18 cellular contexts compared by ENCODE assay signal in the genomic region with DNA sequence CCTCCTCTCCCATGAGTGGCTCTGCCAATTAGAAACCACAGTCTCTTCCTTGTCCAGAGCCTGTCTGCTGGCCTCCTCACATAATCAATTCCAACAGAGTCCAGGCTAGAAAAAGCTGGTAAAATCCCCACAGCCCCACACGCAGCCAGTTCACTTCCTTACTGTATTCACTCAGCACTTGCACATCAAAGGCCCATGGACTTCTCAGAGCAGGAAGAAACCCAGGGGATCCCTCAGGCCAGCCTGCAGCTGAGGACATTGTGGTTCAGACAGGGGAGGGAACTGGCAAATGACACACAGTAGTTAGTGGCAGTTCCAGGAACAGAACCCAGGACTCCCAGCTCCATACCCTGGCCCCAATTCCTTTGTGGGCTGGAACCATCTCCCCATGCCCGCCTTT.
DNase-seq lines count a peak whose midpoint lies in the region; ATAC-seq and TF ChIP-seq lines count a peak whose summit lies in the region.
"Had no signal": no experiment of that assay in that cellular context is flagged by ENCODE, and none has a peak within 500 bp of the region (broad histone marks: within the 10 kb centered on the region; RNA-seq: fewer than 3 reads in every experiment).

No MANE protein-coding gene starts in this region.

- no peaks in the 10 kb centered on the region for H3K9me3 ChIP-seq in KOPT-K1 (ENCODE audit: insufficient read depth, low read length, poor library complexity, severe bottlenecking)
- H3K9me3 ChIP-seq: pancreas, suprapubic skin had no signal

- H3K27ac Mint-ChIP-seq in activated naive CD4-positive, alpha-beta T cell treated with anti-CD3 and anti-CD28 coated beads, Interleukin-2, amount 10 ng/mL, durations not matched to agents 7 days and 5 days: no peak overlapping the region
- H3K27ac Mint-ChIP-seq in activated naive CD8-positive, alpha-beta T cell treated with anti-CD3 and anti-CD28 coated beads, Interleukin-2, amount 50 U/mL, for 24 hours: peak overlapping the region; percentile 75
- peak overlapping the region; percentile 13 for H3K27ac Mint-ChIP-seq in stimulated activated effector memory CD8-positive, alpha-beta T cell treated with anti-CD3 and anti-CD28 coated beads, Interleukin-12 subunit alpha, Interleukin-12 subunit beta, amount 100 ng/mL, for 72 hours
- H3K27ac Mint-ChIP-seq: B cell had no signal

- DNase-seq in activated naive CD4-positive, alpha-beta T cell treated with anti-CD3 and anti-CD28 coated beads, Interleukin-2, amount 10 ng/mL, durations not matched to agents 7 days and 5 days: peak; percentile 22
- DNase-seq in activated naive CD4-positive, alpha-beta T cell (lab: John Stamatoyannopoulos, UW): no peak
- no peak for DNase-seq in activated naive CD8-positive, alpha-beta T cell treated with anti-CD3 and anti-CD28 coated beads, Interleukin-2, amount 50 U/mL, for 24 hours
- DNase-seq in stimulated activated effector memory CD8-positive, alpha-beta T cell treated with anti-CD3 and anti-CD28 coated beads, Interleukin-12 subunit alpha, Interleukin-12 subunit beta, amount 100 ng/mL, for 72 hours (ENCODE audit: low spot score in 2 of 2): no peak
- DNase-seq in foreskin keratinocyte (no peak), hippocampal formation (lab: John Stamatoyannopoulos, UW) (no peak)
- DNase-seq in activated CD8-positive, alpha-beta memory T cell treated with anti-CD3 and anti-CD28 coated beads for 24 hours: no peak
- DNase-seq: DMS79 treated with DMSO at 0.1 percent for 48 hours; foreskin fibroblast; KG1; NCI-H1694 treated with DMSO at 0.1 percent for 48 hours; NCI-H510A; stimulated activated CD4-positive, alpha-beta T cell treated with anti-CD3 and anti-CD28 coated beads, Interleukin-12 subunit alpha, Interleukin-12 subunit beta, amount 100 ng/mL, for 4 hours had no signal

- no peaks in the 10 kb centered on the region for H3K4me1 ChIP-seq in foreskin keratinocyte

- no peak overlapping the region for H3K4me3 Mint-ChIP-seq in activated naive CD4-positive, alpha-beta T cell treated with anti-CD3 and anti-CD28 coated beads, Interleukin-2, amount 10 ng/mL, durations not matched to agents 7 days and 5 days
- H3K4me3 Mint-ChIP-seq in activated naive CD8-positive, alpha-beta T cell treated with anti-CD3 and anti-CD28 coated beads, Interleukin-2, amount 50 U/mL, for 24 hours: peak overlapping the region; percentile 58
- peak overlapping the region; percentile 26 for H3K4me3 Mint-ChIP-seq in stimulated activated effector memory CD8-positive, alpha-beta T cell treated with anti-CD3 and anti-CD28 coated beads, Interleukin-12 subunit alpha, Interleukin-12 subunit beta, amount 100 ng/mL, for 72 hours
- H3K4me3 Mint-ChIP-seq: B cell had no signal

- H3K27me3 ChIP-seq in foreskin keratinocyte: peaks cover 9% of the 10 kb centered on the region
- H3K27me3 ChIP-seq: pancreas, suprapubic skin had no signal

- peaks cover 16% of the 10 kb centered on the region for H3K36me3 Mint-ChIP-seq in activated naive CD4-positive, alpha-beta T cell treated with anti-CD3 and anti-CD28 coated beads, Interleukin-2, amount 10 ng/mL, durations not matched to agents 7 days and 5 days
- H3K36me3 Mint-ChIP-seq in activated naive CD8-positive, alpha-beta T cell treated with anti-CD3 and anti-CD28 coated beads, Interleukin-2, amount 50 U/mL, for 24 hours (ENCODE audit: low read depth): peaks cover 68% of the 10 kb centered on the region
- peaks cover 24% of the 10 kb centered on the region for H3K36me3 Mint-ChIP-seq in stimulated activated effector memory CD8-positive, alpha-beta T cell treated with anti-CD3 and anti-CD28 coated beads, Interleukin-12 subunit alpha, Interleukin-12 subunit beta, amount 100 ng/mL, for 72 hours

- CTCF ChIA-PET in activated naive CD4-positive, alpha-beta T cell treated with anti-CD3 and anti-CD28 coated beads, Interleukin-2, amount 10 ng/mL, durations not matched to agents 7 days and 5 days (lab: Charles Lee): no interaction called here

- no peaks in the 10 kb centered on the region for H3K9me3 Mint-ChIP-seq in activated naive CD4-positive, alpha-beta T cell treated with anti-CD3 and anti-CD28 coated beads, Interleukin-2, amount 10 ng/mL, durations not matched to agents 7 days and 5 days
- no peaks in the 10 kb centered on the region for H3K9me3 Mint-ChIP-seq in activated naive CD8-positive, alpha-beta T cell treated with anti-CD3 and anti-CD28 coated beads, Interleukin-2, amount 50 U/mL, for 24 hours
- no peaks in the 10 kb centered on the region for H3K9me3 Mint-ChIP-seq in stimulated activated effector memory CD8-positive, alpha-beta T cell treated with anti-CD3 and anti-CD28 coated beads, Interleukin-12 subunit alpha, Interleukin-12 subunit beta, amount 100 ng/mL, for 72 hours

- H3K36me3 ChIP-seq in KOPT-K1 (ENCODE audit: insufficient read depth, low read length): peaks cover 6% of the 10 kb centered on the region; the same call in 1 of the 2 replicates
- H3K36me3 ChIP-seq: cardiac muscle cell, pancreas, suprapubic skin had no signal

- no peaks in the 10 kb centered on the region for H3K27me3 Mint-ChIP-seq in activated naive CD4-positive, alpha-beta T cell treated with anti-CD3 and anti-CD28 coated beads, Interleukin-2, amount 10 ng/mL, durations not matched to agents 7 days and 5 days
- H3K27me3 Mint-ChIP-seq in activated naive CD8-positive, alpha-beta T cell treated with anti-CD3 and anti-CD28 coated beads, Interleukin-2, amount 50 U/mL, for 24 hours: no peaks in the 10 kb centered on the region
- H3K27me3 Mint-ChIP-seq: B cell had no signal

- peak overlapping the region; percentile 42 for H3K27ac ChIP-seq in KOPT-K1 (ENCODE audit: low read depth, low read length, poor library complexity, severe bottlenecking)
- H3K27ac ChIP-seq in foreskin keratinocyte: no peak overlapping the region
- H3K27ac ChIP-seq: cardiac muscle cell, pancreas, suprapubic skin had no signal

- TF ChIP-seq CTCF in foreskin keratinocyte (conservative IDR thresholded peaks at IDR 0.05): no peak

- peaks cover 76% of the 10 kb centered on the region for H3K4me1 Mint-ChIP-seq in activated naive CD4-positive, alpha-beta T cell treated with anti-CD3 and anti-CD28 coated beads, Interleukin-2, amount 10 ng/mL, durations not matched to agents 7 days and 5 days
- peaks cover 96% of the 10 kb centered on the region for H3K4me1 Mint-ChIP-seq in activated naive CD8-positive, alpha-beta T cell treated with anti-CD3 and anti-CD28 coated beads, Interleukin-2, amount 50 U/mL, for 24 hours
- H3K4me1 Mint-ChIP-seq in stimulated activated effector memory CD8-positive, alpha-beta T cell treated with anti-CD3 and anti-CD28 coated beads, Interleukin-12 subunit alpha, Interleukin-12 subunit beta, amount 100 ng/mL, for 72 hours: peaks cover 80% of the 10 kb centered on the region

- ATAC-seq in activated naive CD8-positive, alpha-beta T cell treated with anti-CD3 and anti-CD28 coated beads, Interleukin-2, amount 50 U/mL, for 24 hours: no peak
- peak; percentile 54 for ATAC-seq in stimulated activated effector memory CD8-positive, alpha-beta T cell treated with anti-CD3 and anti-CD28 coated beads, Interleukin-12 subunit alpha, Interleukin-12 subunit beta, amount 100 ng/mL, for 72 hours
- no peak for ATAC-seq in foreskin keratinocyte
